18 cellular contexts compared by ENCODE assay signal in genomic region chr7:129670636-129671035, GRCh38.
DNase-seq lines count a peak whose midpoint lies in the region; ATAC-seq and TF ChIP-seq lines count a peak whose summit lies in the region.
"Had no signal": no experiment of that assay in that cellular context is flagged by ENCODE, and none has a peak within 500 bp of the region (broad histone marks: within the 10 kb centered on the region; RNA-seq: fewer than 3 reads in every experiment).

No MANE protein-coding gene starts in this region.

- no peak for TF ChIP-seq CTCF in choroid plexus epithelial cell (conservative IDR thresholded peaks at IDR 0.05; ENCODE audit: low read depth, low read length)

- intact Hi-C loops in head of caudate nucleus (cut with DNase I): no loop called here

- DNase-seq in DMS153 treated with DMSO at 0.1 percent for 48 hours (lab: John Stamatoyannopoulos, UW; ENCODE audit: unreplicated experiment) (peak; percentile 4), DMS153 (lab: John Stamatoyannopoulos, UW) (no peak), NCI-H226 (peak; percentile 44), choroid plexus epithelial cell (ENCODE audit: low read depth) (peak; percentile 68), iris pigment epithelial cell (ENCODE audit: low read depth) (peak; percentile 62), GF-D8 (lab: John Stamatoyannopoulos, UW) (no peak), head of caudate nucleus (no peak)
- DNase-seq: 8988T, Caco-2, DMS79 treated with DMSO at 0.1 percent for 48 hours, GDM1, NCI-H146, NCI-H2081 treated with DMSO at 0.1 percent for 48 hours, NCI-H446 treated with DMSO at 0.1 percent for 48 hours, NCI-H82, SHP77 treated with DMSO at 0.1 percent for 48 hours had no signal

- ATAC-seq in HG02884 (IDR thresholded peaks at IDR 0.05; ENCODE audit: unreplicated experiment): no peak
- ATAC-seq: HCT116 had no signal

- no peak overlapping the region for H3K4me3 ChIP-seq in choroid plexus epithelial cell (ENCODE audit: low read depth, low read length)

Comparison
In these comparisons a context has a peak if more than half of its experiments do, and no peak if none do; other contexts are left out.
1. DNase-seq: peak in DMS153 treated with DMSO at 0.1 percent for 48 hours (single experiment), NCI-H226 (single experiment), choroid plexus epithelial cell (single experiment) and iris pigment epithelial cell (single experiment); none in DMS153 (single experiment), GF-D8 (single experiment) and head of caudate nucleus (0 of 42).